ENCODE assay signal across 9 cellular contexts in genomic region chr3:36459177-36459576, GRCh38.
"Had no signal": no experiment of that assay in that cellular context is flagged by ENCODE, and none has a peak within 500 bp of the region (broad histone marks: within the 10 kb centered on the region; RNA-seq: fewer than 3 reads in every experiment).

No MANE protein-coding gene starts in this region.

- H3K9ac ChIP-seq: GM23248 had no signal

- H2AFZ ChIP-seq: GM23248, GM23338 had no signal

- H3K27ac ChIP-seq: GM23248 had no signal

- H3K4me3 ChIP-seq: GM23248, GM23338, HAP-1 had no signal

- ATAC-seq: GM23338, HCT116 had no signal

- H3K36me3 ChIP-seq: HAP-1 had no signal

- H3K4me2 ChIP-seq: GM23338 had no signal

- DNase-seq: GM23248, GOT3, H7, H9, HCEC 1CT, HFFc6 had no signal

- H3K9me3 ChIP-seq: HAP-1 had no signal

- H3K4me1 ChIP-seq: HAP-1 had no signal
